Comparison of ENCODE assay signal across 14 cellular contexts in the genomic region with DNA sequence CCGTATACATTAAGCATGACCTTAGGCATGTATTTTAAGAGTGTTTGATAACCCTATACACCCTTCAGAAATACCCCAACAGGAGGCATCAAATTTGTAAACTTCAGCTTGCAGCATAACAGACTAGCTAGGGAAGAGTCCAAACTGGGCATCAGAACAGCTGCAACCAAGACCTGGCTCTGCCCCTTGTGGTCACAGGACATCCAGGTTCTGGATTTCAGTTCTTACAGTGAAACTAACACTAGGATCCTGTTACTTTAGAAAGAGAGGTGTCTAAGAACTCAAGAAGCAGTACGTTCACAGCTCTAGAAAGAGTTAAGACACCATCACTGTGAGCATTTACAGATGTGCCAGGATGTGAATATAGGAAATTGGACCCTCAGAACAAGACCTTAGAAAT.
DNase-seq lines count a peak whose midpoint lies in the region; ATAC-seq and TF ChIP-seq lines count a peak whose summit lies in the region.
"Had no signal": no experiment of that assay in that cellular context is flagged by ENCODE, and none has a peak within 500 bp of the region (broad histone marks: within the 10 kb centered on the region; RNA-seq: fewer than 3 reads in every experiment).

No MANE protein-coding gene starts in this region.

- H4K20me1 ChIP-seq in PC-9 (ENCODE audit: insufficient read depth): no peaks in the 10 kb centered on the region

- H3K4me1 ChIP-seq in PC-9 (replicated peaks; ENCODE audit: insufficient read depth): no peaks in the 10 kb centered on the region
- H3K4me1 ChIP-seq: SJSA1 had no signal

- H3K27ac ChIP-seq in PC-9: no peak overlapping the region
- H3K27ac ChIP-seq: SJSA1, transverse colon had no signal

- ATAC-seq in WTC11 (peak; percentile 81), GM19455 (IDR thresholded peaks at IDR 0.05; ENCODE audit: unreplicated experiment) (no peak)

- H3K4me1 Mint-ChIP-seq in WTC11 (peaks cover 33% of the 10 kb centered on the region), type B pancreatic cell (ENCODE audit: unreplicated experiment) (peaks cover 29% of the 10 kb centered on the region)

- H3K79me2 ChIP-seq in PC-9 (ENCODE audit: low read depth): no peaks in the 10 kb centered on the region

- DNase-seq in NCI-H82 (lab: John Stamatoyannopoulos, UW) (peak; percentile 2), NCI-H82 treated with DMSO at 0.1 percent for 48 hours (lab: John Stamatoyannopoulos, UW; ENCODE audit: unreplicated experiment) (no peak), WTC11 (ENCODE audit: low spot score) (peak; percentile 15), iris pigment epithelial cell (ENCODE audit: low read depth) (peak; percentile 56), type B pancreatic cell (ENCODE audit: extremely low spot score, unreplicated experiment) (no peak), NCI-H2196 (lab: John Stamatoyannopoulos, UW; ENCODE audit: unreplicated experiment) (no peak), PC-9 (no peak)
- DNase-seq: 8988T, Calu3, NCI-H1105, NCI-H510A, transverse colon had no signal

- no peaks in the 10 kb centered on the region for H3K36me3 ChIP-seq in PC-9 (ENCODE audit: low read depth)
- H3K36me3 ChIP-seq: SJSA1, transverse colon had no signal

- H3K27me3 ChIP-seq in PC-9 (ENCODE audit: insufficient read depth, low read depth): no peaks in the 10 kb centered on the region
- H3K27me3 ChIP-seq: SJSA1, transverse colon had no signal

- H3K36me3 Mint-ChIP-seq in WTC11: no peaks in the 10 kb centered on the region
- peaks cover 3% of the 10 kb centered on the region for H3K36me3 Mint-ChIP-seq in type B pancreatic cell

- H3K27me3 Mint-ChIP-seq in WTC11 (ENCODE audit: low read depth) (no peaks in the 10 kb centered on the region), type B pancreatic cell (no peaks in the 10 kb centered on the region)

- intact Hi-C loops in PC-9 (cut with micrococcal nuclease; ENCODE audit: unreplicated experiment): no loop called here

- no peaks in the 10 kb centered on the region for H3K9me3 ChIP-seq in PC-9 (ENCODE audit: insufficient read depth, low read depth)
- H3K9me3 ChIP-seq: SJSA1, transverse colon had no signal

- no peak overlapping the region for H3K4me2 ChIP-seq in PC-9

- H3F3A ChIP-seq in PC-9 (ENCODE audit: insufficient read depth, low read depth): no peaks in the 10 kb centered on the region

- H3K4me3 ChIP-seq in PC-9: no peak overlapping the region
- H3K4me3 ChIP-seq: SJSA1, transverse colon had no signal

- POLR2A ChIA-PET in WTC11 (lab: Charles Lee): no interaction called here
- POLR2A ChIA-PET in PC-9 (lab: Charles Lee; ENCODE audit: unreplicated experiment): no interaction called here

- H3K9me2 ChIP-seq in PC-9 (ENCODE audit: insufficient read depth): no peaks in the 10 kb centered on the region

- peak overlapping the region; percentile 93; the same call in 1 of the 2 replicates for H3K27ac Mint-ChIP-seq in WTC11
- H3K27ac Mint-ChIP-seq in type B pancreatic cell: no peak overlapping the region

- H3K4me3 Mint-ChIP-seq in WTC11 (no peak overlapping the region), type B pancreatic cell (no peak overlapping the region)

- H3K9me3 Mint-ChIP-seq in WTC11: no peaks in the 10 kb centered on the region
- H3K9me3 Mint-ChIP-seq in type B pancreatic cell: no peaks in the 10 kb centered on the region

- CTCF ChIA-PET in WTC11 (lab: Charles Lee): interaction anchor here (0.8 to 1.6 kb wide), 4 partner anchors 9 to 65 kb away, joined by 3 to 4 read pairs (median 3); no protein-coding TSS in a partner anchor
- CTCF ChIA-PET in PC-9 (lab: Charles Lee): no interaction called here

- TF ChIP-seq CTCF in WTC11 (IDR thresholded peaks at IDR 0.05) (no peak), type B pancreatic cell (conservative IDR thresholded peaks at IDR 0.05) (peak; percentile 47), PC-9 (conservative IDR thresholded peaks at IDR 0.05) (no peak)

- no peak overlapping the region for H2AFZ ChIP-seq in PC-9

- no TSS peak for BruUV-seq in PC-9 (replicated peaks; lab: Mats Ljungman, UMichigan)

TF ChIP-seq in WTC11, 78 proteins besides CTCF, POLR2A, EP300 and RAD21:
- TF ChIP-seq TP53 (CRISPR knock-in tag; IDR thresholded peaks at IDR 0.05) (no peak), ZNF423 (CRISPR knock-in tag; IDR thresholded peaks at IDR 0.05) (no peak), ZNF219 (CRISPR knock-in tag; IDR thresholded peaks at IDR 0.05; ENCODE audit: borderline replicate concordance) (no peak), FOXK1 (CRISPR knock-in tag; IDR thresholded peaks at IDR 0.05) (no peak)
- TF ChIP-seq, protein P1, sequence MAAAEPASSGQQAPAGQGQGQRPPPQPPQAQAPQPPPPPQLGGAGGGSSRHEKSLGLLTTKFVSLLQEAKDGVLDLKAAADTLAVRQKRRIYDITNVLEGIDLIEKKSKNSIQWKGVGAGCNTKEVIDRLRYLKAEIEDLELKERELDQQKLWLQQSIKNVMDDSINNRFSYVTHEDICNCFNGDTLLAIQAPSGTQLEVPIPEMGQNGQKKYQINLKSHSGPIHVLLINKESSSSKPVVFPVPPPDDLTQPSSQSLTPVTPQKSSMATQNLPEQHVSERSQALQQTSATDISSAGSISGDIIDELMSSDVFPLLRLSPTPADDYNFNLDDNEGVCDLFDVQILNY (CRISPR knock-in tag; IDR thresholded peaks at IDR 0.05): no peak
- TF ChIP-seq, protein P2, sequence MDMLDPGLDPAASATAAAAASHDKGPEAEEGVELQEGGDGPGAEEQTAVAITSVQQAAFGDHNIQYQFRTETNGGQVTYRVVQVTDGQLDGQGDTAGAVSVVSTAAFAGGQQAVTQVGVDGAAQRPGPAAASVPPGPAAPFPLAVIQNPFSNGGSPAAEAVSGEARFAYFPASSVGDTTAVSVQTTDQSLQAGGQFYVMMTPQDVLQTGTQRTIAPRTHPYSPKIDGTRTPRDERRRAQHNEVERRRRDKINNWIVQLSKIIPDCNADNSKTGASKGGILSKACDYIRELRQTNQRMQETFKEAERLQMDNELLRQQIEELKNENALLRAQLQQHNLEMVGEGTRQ (CRISPR knock-in tag; IDR thresholded peaks at IDR 0.05): no peak
- TF ChIP-seq, protein P3, sequence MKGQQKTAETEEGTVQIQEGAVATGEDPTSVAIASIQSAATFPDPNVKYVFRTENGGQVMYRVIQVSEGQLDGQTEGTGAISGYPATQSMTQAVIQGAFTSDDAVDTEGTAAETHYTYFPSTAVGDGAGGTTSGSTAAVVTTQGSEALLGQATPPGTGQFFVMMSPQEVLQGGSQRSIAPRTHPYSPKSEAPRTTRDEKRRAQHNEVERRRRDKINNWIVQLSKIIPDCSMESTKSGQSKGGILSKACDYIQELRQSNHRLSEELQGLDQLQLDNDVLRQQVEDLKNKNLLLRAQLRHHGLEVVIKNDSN (CRISPR knock-in tag; IDR thresholded peaks at IDR 0.05): no peak
- TF ChIP-seq, protein P4, sequence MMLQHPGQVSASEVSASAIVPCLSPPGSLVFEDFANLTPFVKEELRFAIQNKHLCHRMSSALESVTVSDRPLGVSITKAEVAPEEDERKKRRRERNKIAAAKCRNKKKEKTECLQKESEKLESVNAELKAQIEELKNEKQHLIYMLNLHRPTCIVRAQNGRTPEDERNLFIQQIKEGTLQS (CRISPR knock-in tag; conservative IDR thresholded peaks at IDR 0.05): no peak

Comparison
In these comparisons a context has a peak if more than half of its experiments do, and no peak if none do; other contexts are left out.
1. DNase-seq: peak in NCI-H82 (single experiment), WTC11 (single experiment) and iris pigment epithelial cell (single experiment); none in NCI-H82 treated with DMSO at 0.1 percent for 48 hours (single experiment), type B pancreatic cell (single experiment), NCI-H2196 (single experiment) and PC-9 (0 of 2).